1 cellular context compared by ENCODE assay signal in genomic region chr7:23347007-23347681, GRCh38.
TF ChIP-seq lines count a peak whose summit lies in the region.

No MANE protein-coding gene starts in this region.

TF ChIP-seq in endothelial cell of umbilical vein, 7 proteins besides CTCF, POLR2A, EP300 and RAD21 (continued from another document):
- TF ChIP-seq, protein P1, sequence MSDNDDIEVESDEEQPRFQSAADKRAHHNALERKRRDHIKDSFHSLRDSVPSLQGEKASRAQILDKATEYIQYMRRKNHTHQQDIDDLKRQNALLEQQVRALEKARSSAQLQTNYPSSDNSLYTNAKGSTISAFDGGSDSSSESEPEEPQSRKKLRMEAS (IDR thresholded peaks at IDR 0.05; ENCODE audit: insufficient read depth, insufficient read length), result no peak
- TF ChIP-seq GATA2 (IDR thresholded peaks at IDR 0.05; ENCODE audit: insufficient read depth, insufficient read length, low read depth, low read length) (no peak), FOS (IDR thresholded peaks at IDR 0.05; ENCODE audit: borderline replicate concordance, insufficient read depth, low read length) (no peak), JUN (IDR thresholded peaks at IDR 0.05; ENCODE audit: borderline replicate concordance, insufficient read depth, insufficient read length, low read depth) (no peak), EZH2 (IDR thresholded peaks at IDR 0.05; ENCODE audit: borderline replicate concordance, low read depth, low read length, severe bottlenecking) (no peak)
TF ChIP-seq in endothelial cell of umbilical vein: peak in this region for 0.
